In genomic region chr9:127785933-127786772, GRCh38 we compare ENCODE assay signal across 8 cellular contexts. TPM values are rescaled to one million over a fixed set of nuclear protein-coding genes. Genes with fewer than 3 reads are reported as not detected.
DNase-seq lines count a peak whose midpoint lies in the region; ATAC-seq and TF ChIP-seq lines count a peak whose summit lies in the region.

CDK9 (plus strand) TSS chr9:127786034; CDS start chr9:127786149, 115 bp downstream.

- peaks cover 0 to 7% (median 0%) of the 10 kb centered on the region in 3 donors for H3K27me3 Mint-ChIP-seq in CD14-positive monocyte (ENCODE audit: low read depth in 3 of 3)

- H3K4me3 Mint-ChIP-seq in CD14-positive monocyte, result peak within 1 kb of the TSS; percentile 93 to 96

- peaks cover 0 to 5% (median 0%) of the 10 kb centered on the region in 7 donors for H3K9me3 Mint-ChIP-seq in CD14-positive monocyte

- DNase-seq in CD14-positive monocyte (ENCODE audit: low spot score) (peak; percentile 89), NK-92 (lab: John Stamatoyannopoulos, UW; ENCODE audit: unreplicated experiment) (peak; percentile 46), medulla oblongata (ENCODE audit: extremely low spot score) (peak; percentile 89)
- peak; percentile 74 to 90 for DNase-seq in activated CD8-positive, alpha-beta memory T cell treated with anti-CD3 and anti-CD28 coated beads for 1 hour (ENCODE audit: extremely low read depth in 1 of 2, low read depth in 1 of 2)
- peak; percentile 86 for DNase-seq in effector CD8-positive, alpha-beta T cell (lab: John Stamatoyannopoulos, UW)
- peak; percentile 84 for DNase-seq in stimulated activated CD8-positive, alpha-beta memory T cell treated with anti-CD3 and anti-CD28 coated beads, Interleukin-12 subunit alpha, Interleukin-12 subunit beta, amount 100 ng/mL, for 1 hour (ENCODE audit: low read depth)

- no peak for TF ChIP-seq CTCF in CD14-positive monocyte (IDR thresholded peaks at IDR 0.05)

- peak; percentile 58 for ATAC-seq in GM19397 (IDR thresholded peaks at IDR 0.05; ENCODE audit: unreplicated experiment)
- ATAC-seq in HG03571 (IDR thresholded peaks at IDR 0.05; ENCODE audit: unreplicated experiment), result peak; percentile 49

- H3K27ac Mint-ChIP-seq in CD14-positive monocyte, result peak within 1 kb of the TSS; percentile 94 to 99 (median 98)

- peaks cover 37 to 53% of the 10 kb centered on the region in 2 donors for H3K36me3 Mint-ChIP-seq in CD14-positive monocyte

- intact Hi-C loops in CD14-positive monocyte (cut with micrococcal nuclease), result loop anchor here (1.0 to 5.0 kb wide), 6 partner anchors 10 to 269 kb away; partner anchors contain the start of genes ST6GALNAC4 (in 1 of the 2) and TOR2A (in 1 of the 2)

- peaks cover 53% of the 10 kb centered on the region for H3K4me1 Mint-ChIP-seq in CD14-positive monocyte

RNA-seq across cellular contexts. Expression of gene CDK9, which starts in this region (rescaled TPM):
- polyA plus RNA-seq in CD14-positive monocyte, result 10 to 100 TPM; 24.9 to 26.4 TPM

Comparison
In these comparisons a context has a peak if more than half of its experiments do, and no peak if none do; other contexts are left out.
1. Peak in every context shown above with its lines: DNase-seq and ATAC-seq.